ENCODE assay signal across 1 cellular context in the genomic region with DNA sequence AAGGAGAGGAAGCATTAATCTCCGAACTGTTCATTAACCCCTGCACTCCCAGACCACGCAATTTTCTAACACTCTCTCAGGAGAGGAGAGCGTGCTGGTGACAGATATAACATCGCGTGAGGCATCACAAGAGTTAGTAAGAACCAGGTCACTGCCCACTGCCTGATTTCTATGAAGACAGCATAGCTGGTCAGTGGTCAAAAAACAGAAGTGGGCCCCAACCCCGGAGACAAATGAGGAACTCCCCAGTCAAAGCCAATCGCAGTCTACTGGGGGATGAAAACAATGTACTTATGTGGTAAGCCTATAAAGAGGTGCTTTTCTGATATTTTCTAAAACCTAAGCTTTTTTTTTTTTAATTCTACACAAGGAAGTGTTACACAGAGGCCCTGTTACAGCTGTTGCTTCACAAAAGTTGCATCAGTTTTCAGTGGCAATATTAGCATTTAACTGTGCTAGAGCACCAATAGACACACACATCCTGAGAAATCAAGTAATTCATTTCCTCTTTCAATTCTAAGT.
TF ChIP-seq lines count a peak whose summit lies in the region.

No MANE protein-coding gene starts in this region.

TF ChIP-seq in K562, 482 proteins besides CTCF, POLR2A, EP300 and RAD21 (continued from another document and continues in another):
- TF ChIP-seq, protein P1, sequence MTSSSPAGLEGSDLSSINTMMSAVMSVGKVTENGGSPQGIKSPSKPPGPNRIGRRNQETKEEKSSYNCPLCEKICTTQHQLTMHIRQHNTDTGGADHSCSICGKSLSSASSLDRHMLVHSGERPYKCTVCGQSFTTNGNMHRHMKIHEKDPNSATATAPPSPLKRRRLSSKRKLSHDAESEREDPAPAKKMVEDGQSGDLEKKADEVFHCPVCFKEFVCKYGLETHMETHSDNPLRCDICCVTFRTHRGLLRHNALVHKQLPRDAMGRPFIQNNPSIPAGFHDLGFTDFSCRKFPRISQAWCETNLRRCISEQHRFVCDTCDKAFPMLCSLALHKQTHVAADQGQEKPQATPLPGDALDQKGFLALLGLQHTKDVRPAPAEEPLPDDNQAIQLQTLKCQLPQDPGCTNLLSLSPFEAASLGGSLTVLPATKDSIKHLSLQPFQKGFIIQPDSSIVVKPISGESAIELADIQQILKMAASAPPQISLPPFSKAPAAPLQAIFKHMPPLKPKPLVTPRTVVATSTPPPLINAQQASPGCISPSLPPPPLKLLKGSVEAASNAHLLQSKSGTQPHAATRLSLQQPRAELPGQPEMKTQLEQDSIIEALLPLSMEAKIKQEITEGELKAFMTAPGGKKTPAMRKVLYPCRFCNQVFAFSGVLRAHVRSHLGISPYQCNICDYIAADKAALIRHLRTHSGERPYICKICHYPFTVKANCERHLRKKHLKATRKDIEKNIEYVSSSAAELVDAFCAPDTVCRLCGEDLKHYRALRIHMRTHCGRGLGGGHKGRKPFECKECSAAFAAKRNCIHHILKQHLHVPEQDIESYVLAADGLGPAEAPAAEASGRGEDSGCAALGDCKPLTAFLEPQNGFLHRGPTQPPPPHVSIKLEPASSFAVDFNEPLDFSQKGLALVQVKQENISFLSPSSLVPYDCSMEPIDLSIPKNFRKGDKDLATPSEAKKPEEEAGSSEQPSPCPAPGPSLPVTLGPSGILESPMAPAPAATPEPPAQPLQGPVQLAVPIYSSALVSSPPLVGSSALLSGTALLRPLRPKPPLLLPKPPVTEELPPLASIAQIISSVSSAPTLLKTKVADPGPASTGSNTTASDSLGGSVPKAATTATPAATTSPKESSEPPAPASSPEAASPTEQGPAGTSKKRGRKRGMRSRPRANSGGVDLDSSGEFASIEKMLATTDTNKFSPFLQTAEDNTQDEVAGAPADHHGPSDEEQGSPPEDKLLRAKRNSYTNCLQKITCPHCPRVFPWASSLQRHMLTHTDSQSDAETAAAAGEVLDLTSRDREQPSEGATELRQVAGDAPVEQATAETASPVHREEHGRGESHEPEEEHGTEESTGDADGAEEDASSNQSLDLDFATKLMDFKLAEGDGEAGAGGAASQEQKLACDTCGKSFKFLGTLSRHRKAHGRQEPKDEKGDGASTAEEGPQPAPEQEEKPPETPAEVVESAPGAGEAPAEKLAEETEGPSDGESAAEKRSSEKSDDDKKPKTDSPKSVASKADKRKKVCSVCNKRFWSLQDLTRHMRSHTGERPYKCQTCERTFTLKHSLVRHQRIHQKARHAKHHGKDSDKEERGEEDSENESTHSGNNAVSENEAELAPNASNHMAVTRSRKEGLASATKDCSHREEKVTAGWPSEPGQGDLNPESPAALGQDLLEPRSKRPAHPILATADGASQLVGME (CRISPR knock-in tag; IDR thresholded peaks at IDR 0.05), result no peak
- TF ChIP-seq ZBTB8A (IDR thresholded peaks at IDR 0.05; ENCODE audit: partially characterized antibody) (no peak), SPI1 (IDR thresholded peaks at IDR 0.05; ENCODE audit: borderline replicate concordance, low read depth, low read length) (peak; percentile 99), YY1 (IDR thresholded peaks at IDR 0.05; ENCODE audit: borderline replicate concordance in 1 of 3, control insufficient read depth in 1 of 3, extremely low read depth in 1 of 3, insufficient read depth in 3 of 3, insufficient read length in 1 of 3, insufficient replicate concordance in 2 of 3, low read depth in 1 of 3, low read length in 2 of 3) (no peak), POU5F1 (IDR thresholded peaks at IDR 0.05; ENCODE audit: borderline replicate concordance, low read depth, low read length, partially characterized antibody) (no peak), CEBPG (CRISPR knock-in tag; IDR thresholded peaks at IDR 0.05) (peak; percentile 61; the same call in 1 of the 2 replicates), CEBPG (tag; conservative IDR thresholded peaks at IDR 0.05 in 1 of 2, IDR thresholded peaks at IDR 0.05 in 1 of 2) (peak; percentile 72 to 81), TCF7L2 (IDR thresholded peaks at IDR 0.05; ENCODE audit: low read depth, low read length) (no peak), CBX1 (IDR thresholded peaks at IDR 0.05; ENCODE audit: low read depth) (no peak), ZNF589 (CRISPR knock-in tag; IDR thresholded peaks at IDR 0.05; ENCODE audit: low read depth) (0 out of 2 replicates have a peak, but pooled peaks have one; percentile 34), ELF2 (CRISPR knock-in tag; IDR thresholded peaks at IDR 0.05) (0 out of 2 replicates have a peak, but pooled peaks have one; percentile 51), ZNF778 (CRISPR knock-in tag; IDR thresholded peaks at IDR 0.05) (no peak), ZNF584 (CRISPR knock-in tag; IDR thresholded peaks at IDR 0.05; ENCODE audit: low read depth) (no peak), NFIX (CRISPR knock-in tag; IDR thresholded peaks at IDR 0.05; ENCODE audit: low read depth) (no peak), TRIM28 (IDR thresholded peaks at IDR 0.05) (no peak), LARP7 (IDR thresholded peaks at IDR 0.05) (no peak), SMAD1 (IDR thresholded peaks at IDR 0.05; ENCODE audit: low read depth, low read length, partially characterized antibody) (no peak), SMARCE1 (IDR thresholded peaks at IDR 0.05) (peak; percentile 30; the same call in 1 of the 2 replicates), MTA2 (IDR thresholded peaks at IDR 0.05; ENCODE audit: low read depth) (no peak), ZNF3 (CRISPR knock-in tag; IDR thresholded peaks at IDR 0.05) (no peak), FOXM1 (IDR thresholded peaks at IDR 0.05; ENCODE audit: low read depth) (no peak), FOXM1 (CRISPR knock-in tag; IDR thresholded peaks at IDR 0.05; ENCODE audit: low read depth) (no peak), CBX3 (IDR thresholded peaks at IDR 0.05; ENCODE audit: borderline replicate concordance in 1 of 2, low read length in 2 of 2) (no peak), ZNF444 (CRISPR knock-in tag; IDR thresholded peaks at IDR 0.05) (no peak), NR2C2 (CRISPR knock-in tag; IDR thresholded peaks at IDR 0.05) (no peak), NR2C2 (tag; IDR thresholded peaks at IDR 0.05) (no peak), HMG20A (CRISPR knock-in tag; conservative IDR thresholded peaks at IDR 0.05) (no peak)
- TF ChIP-seq, protein P2, sequence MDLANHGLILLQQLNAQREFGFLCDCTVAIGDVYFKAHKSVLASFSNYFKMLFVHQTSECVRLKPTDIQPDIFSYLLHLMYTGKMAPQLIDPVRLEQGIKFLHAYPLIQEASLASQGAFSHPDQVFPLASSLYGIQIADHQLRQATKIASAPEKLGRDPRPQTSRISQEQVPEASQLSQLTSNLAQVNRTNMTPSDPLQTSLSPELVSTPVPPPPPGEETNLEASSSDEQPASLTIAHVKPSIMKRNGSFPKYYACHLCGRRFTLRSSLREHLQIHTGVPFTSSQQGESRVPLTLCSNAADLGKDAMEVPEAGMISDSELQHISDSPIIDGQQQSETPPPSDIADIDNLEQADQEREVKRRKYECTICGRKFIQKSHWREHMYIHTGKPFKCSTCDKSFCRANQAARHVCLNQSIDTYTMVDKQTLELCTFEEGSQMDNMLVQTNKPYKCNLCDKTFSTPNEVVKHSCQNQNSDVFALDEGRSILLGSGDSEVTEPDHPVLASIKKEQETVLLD (IDR thresholded peaks at IDR 0.05), result no peak
- TF ChIP-seq, protein P3, sequence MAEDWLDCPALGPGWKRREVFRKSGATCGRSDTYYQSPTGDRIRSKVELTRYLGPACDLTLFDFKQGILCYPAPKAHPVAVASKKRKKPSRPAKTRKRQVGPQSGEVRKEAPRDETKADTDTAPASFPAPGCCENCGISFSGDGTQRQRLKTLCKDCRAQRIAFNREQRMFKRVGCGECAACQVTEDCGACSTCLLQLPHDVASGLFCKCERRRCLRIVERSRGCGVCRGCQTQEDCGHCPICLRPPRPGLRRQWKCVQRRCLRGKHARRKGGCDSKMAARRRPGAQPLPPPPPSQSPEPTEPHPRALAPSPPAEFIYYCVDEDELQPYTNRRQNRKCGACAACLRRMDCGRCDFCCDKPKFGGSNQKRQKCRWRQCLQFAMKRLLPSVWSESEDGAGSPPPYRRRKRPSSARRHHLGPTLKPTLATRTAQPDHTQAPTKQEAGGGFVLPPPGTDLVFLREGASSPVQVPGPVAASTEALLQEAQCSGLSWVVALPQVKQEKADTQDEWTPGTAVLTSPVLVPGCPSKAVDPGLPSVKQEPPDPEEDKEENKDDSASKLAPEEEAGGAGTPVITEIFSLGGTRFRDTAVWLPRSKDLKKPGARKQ (CRISPR knock-in tag; IDR thresholded peaks at IDR 0.05), result no peak
- TF ChIP-seq, protein P4, sequence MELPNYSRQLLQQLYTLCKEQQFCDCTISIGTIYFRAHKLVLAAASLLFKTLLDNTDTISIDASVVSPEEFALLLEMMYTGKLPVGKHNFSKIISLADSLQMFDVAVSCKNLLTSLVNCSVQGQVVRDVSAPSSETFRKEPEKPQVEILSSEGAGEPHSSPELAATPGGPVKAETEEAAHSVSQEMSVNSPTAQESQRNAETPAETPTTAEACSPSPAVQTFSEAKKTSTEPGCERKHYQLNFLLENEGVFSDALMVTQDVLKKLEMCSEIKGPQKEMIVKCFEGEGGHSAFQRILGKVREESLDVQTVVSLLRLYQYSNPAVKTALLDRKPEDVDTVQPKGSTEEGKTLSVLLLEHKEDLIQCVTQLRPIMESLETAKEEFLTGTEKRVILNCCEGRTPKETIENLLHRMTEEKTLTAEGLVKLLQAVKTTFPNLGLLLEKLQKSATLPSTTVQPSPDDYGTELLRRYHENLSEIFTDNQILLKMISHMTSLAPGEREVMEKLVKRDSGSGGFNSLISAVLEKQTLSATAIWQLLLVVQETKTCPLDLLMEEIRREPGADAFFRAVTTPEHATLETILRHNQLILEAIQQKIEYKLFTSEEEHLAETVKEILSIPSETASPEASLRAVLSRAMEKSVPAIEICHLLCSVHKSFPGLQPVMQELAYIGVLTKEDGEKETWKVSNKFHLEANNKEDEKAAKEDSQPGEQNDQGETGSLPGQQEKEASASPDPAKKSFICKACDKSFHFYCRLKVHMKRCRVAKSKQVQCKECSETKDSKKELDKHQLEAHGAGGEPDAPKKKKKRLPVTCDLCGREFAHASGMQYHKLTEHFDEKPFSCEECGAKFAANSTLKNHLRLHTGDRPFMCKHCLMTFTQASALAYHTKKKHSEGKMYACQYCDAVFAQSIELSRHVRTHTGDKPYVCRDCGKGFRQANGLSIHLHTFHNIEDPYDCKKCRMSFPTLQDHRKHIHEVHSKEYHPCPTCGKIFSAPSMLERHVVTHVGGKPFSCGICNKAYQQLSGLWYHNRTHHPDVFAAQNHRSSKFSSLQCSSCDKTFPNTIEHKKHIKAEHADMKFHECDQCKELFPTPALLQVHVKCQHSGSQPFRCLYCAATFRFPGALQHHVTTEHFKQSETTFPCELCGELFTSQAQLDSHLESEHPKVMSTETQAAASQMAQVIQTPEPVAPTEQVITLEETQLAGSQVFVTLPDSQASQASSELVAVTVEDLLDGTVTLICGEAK (IDR thresholded peaks at IDR 0.05), result no peak
- TF ChIP-seq, protein P4 (CRISPR knock-in tag; IDR thresholded peaks at IDR 0.05), result no peak
- TF ChIP-seq, protein P5, sequence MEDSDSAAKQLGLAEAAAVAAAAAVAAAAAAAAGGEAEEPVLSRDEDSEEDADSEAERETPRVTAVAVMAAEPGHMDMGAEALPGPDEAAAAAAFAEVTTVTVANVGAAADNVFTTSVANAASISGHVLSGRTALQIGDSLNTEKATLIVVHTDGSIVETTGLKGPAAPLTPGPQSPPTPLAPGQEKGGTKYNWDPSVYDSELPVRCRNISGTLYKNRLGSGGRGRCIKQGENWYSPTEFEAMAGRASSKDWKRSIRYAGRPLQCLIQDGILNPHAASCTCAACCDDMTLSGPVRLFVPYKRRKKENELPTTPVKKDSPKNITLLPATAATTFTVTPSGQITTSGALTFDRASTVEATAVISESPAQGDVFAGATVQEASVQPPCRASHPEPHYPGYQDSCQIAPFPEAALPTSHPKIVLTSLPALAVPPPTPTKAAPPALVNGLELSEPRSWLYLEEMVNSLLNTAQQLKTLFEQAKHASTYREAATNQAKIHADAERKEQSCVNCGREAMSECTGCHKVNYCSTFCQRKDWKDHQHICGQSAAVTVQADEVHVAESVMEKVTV (CRISPR knock-in tag; IDR thresholded peaks at IDR 0.05), result 0 out of 2 replicates have a peak, but pooled peaks have one; percentile 14
- TF ChIP-seq, protein P6, sequence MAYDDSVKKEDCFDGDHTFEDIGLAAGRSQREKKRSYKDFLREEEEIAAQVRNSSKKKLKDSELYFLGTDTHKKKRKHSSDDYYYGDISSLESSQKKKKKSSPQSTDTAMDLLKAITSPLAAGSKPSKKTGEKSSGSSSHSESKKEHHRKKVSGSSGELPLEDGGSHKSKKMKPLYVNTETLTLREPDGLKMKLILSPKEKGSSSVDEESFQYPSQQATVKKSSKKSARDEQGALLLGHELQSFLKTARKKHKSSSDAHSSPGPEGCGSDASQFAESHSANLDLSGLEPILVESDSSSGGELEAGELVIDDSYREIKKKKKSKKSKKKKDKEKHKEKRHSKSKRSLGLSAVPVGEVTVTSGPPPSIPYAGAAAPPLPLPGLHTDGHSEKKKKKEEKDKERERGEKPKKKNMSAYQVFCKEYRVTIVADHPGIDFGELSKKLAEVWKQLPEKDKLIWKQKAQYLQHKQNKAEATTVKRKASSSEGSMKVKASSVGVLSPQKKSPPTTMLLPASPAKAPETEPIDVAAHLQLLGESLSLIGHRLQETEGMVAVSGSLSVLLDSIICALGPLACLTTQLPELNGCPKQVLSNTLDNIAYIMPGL (CRISPR knock-in tag; IDR thresholded peaks at IDR 0.05), result no peak
